ENCODE assay signal across 1 cellular context in genomic region chr12:52050771-52051541, GRCh38.
TF ChIP-seq lines count a peak whose summit lies in the region.

Gene NR4A1 (plus strand): TSS chr12:52051442. CDS start chr12:52054329, 2,887 bp downstream.

TF ChIP-seq in K562, 482 proteins besides CTCF, POLR2A, EP300 and RAD21 (continued from another document and continues in another):
- TF ChIP-seq MGA (IDR thresholded peaks at IDR 0.05) (peak; percentile 81), RERE (CRISPR knock-in tag; IDR thresholded peaks at IDR 0.05; ENCODE audit: borderline replicate concordance) (peak; percentile 52; the same call in 1 of the 2 replicates), CREM (IDR thresholded peaks at IDR 0.05; ENCODE audit: low read depth) (peak; percentile 88), BCL6 (CRISPR knock-in tag; IDR thresholded peaks at IDR 0.05) (no peak), PHF8 (IDR thresholded peaks at IDR 0.05; ENCODE audit: borderline replicate concordance, low read length) (peak; percentile 62; the same call in 1 of the 2 replicates), HMGN3 (IDR thresholded peaks at IDR 0.05; ENCODE audit: borderline replicate concordance, extremely low read depth, insufficient read length, low read depth, low read length) (peak; percentile 50), TEAD4 (IDR thresholded peaks at IDR 0.05; ENCODE audit: low read length) (peak; percentile 57; the same call in 1 of the 2 replicates), TEAD4 (CRISPR knock-in tag; IDR thresholded peaks at IDR 0.05; ENCODE audit: borderline replicate concordance) (no peak), ZNF277 (CRISPR knock-in tag; IDR thresholded peaks at IDR 0.05; ENCODE audit: borderline replicate concordance) (no peak), ZNF644 (tag; IDR thresholded peaks at IDR 0.05; ENCODE audit: low read depth) (peak; percentile 68; the same call in 1 of the 2 replicates), PHB (CRISPR knock-in tag; IDR thresholded peaks at IDR 0.05) (no peak), ATF4 (CRISPR knock-in tag; IDR thresholded peaks at IDR 0.05) (no peak), SMARCE1 (IDR thresholded peaks at IDR 0.05) (peak; percentile 53; the same call in 1 of the 2 replicates), TSHZ1 (CRISPR knock-in tag; IDR thresholded peaks at IDR 0.05) (no peak), ZNF778 (CRISPR knock-in tag; IDR thresholded peaks at IDR 0.05) (no peak), MIER1 (IDR thresholded peaks at IDR 0.05; ENCODE audit: low read depth) (no peak), C11orf30 (IDR thresholded peaks at IDR 0.05; ENCODE audit: low read depth) (no peak), THRA (IDR thresholded peaks at IDR 0.05) (no peak), ARID1B (IDR thresholded peaks at IDR 0.05) (no peak), CREB5 (CRISPR knock-in tag; IDR thresholded peaks at IDR 0.05) (no peak), CREBBP (IDR thresholded peaks at IDR 0.05; ENCODE audit: low read depth, low read length) (no peak), ZNF408 (CRISPR knock-in tag; IDR thresholded peaks at IDR 0.05; ENCODE audit: low read depth) (no peak), POLR2AphosphoS2 (IDR thresholded peaks at IDR 0.05; ENCODE audit: low read length) (no peak), POLR2AphosphoS5 (IDR thresholded peaks at IDR 0.05; ENCODE audit: control insufficient read depth, insufficient read depth, low read depth, low read length) (no peak), PPARD (CRISPR knock-in tag; IDR thresholded peaks at IDR 0.05) (no peak), KHSRP (IDR thresholded peaks at IDR 0.05) (no peak), E2F6 (IDR thresholded peaks at IDR 0.05; ENCODE audit: borderline replicate concordance in 1 of 2, extremely low read depth in 1 of 2, insufficient read depth in 1 of 2, insufficient read length in 1 of 2, low read depth in 1 of 2, low read length in 1 of 2, poor library complexity in 1 of 2, severe bottlenecking in 1 of 2) (peak in 1 of 2 experiments; percentile 56)
